Comparison of ENCODE assay signal across 7 cellular contexts in the genomic region with DNA sequence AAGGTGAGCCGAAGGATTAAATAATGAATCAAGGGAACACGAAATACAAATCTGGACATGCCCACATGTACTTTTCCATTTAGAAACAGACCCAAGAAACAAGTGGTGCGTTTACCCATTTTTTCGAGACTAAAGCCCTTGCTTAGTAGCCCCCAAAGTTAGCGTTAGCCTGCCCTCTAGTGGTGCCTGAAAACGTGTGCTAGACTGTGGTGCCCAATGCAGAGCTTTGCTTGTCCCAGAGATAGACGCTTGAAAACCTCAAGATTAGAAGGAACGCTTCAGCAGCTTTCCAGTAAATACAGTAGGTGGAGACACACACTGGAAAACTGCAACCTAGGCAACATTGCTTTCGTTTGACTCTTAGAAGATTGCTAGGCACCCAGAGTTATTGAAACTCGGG.
DNase-seq lines count a peak whose midpoint lies in the region; ATAC-seq and TF ChIP-seq lines count a peak whose summit lies in the region.
"Not testable (repeated sequence)": the region's sequence is repeated elsewhere in the genome, so short reads cannot be mapped to it uniquely, and the experiment has no call there.

No MANE protein-coding gene starts in this region.

- not testable (repeated sequence) for H3K9ac ChIP-seq in PC-3 (ENCODE audit: low read length)

- H2AFZ ChIP-seq in PC-3 (ENCODE audit: low read length) = not testable (repeated sequence)

- H3K4me3 ChIP-seq in PC-3 (ENCODE audit: low read length); body of pancreas; lower lobe of right lung: not testable (repeated sequence)

- CTCF ChIA-PET in PC-3 (lab: Charles Lee) = not testable (repeated sequence)

- H3F3A ChIP-seq in PC-3 (ENCODE audit: low read length, unreplicated experiment) = not testable (repeated sequence)

- not testable (repeated sequence) for H3K36me3 ChIP-seq in PC-3 (ENCODE audit: low read depth, low read length); body of pancreas (replicated peaks in 1 of 2; ENCODE audit: insufficient read depth in 1 of 2, low read depth in 2 of 2); lower lobe of right lung

- TF ChIP-seq CTCF in PC-3 (conservative IDR thresholded peaks at IDR 0.05; ENCODE audit: low read depth, low read length); body of pancreas (IDR thresholded peaks at IDR 0.05); lower lobe of right lung (IDR thresholded peaks at IDR 0.05): not testable (repeated sequence)

- H3K79me2 ChIP-seq in PC-3 (ENCODE audit: low read length) = not testable (repeated sequence)

- POLR2A ChIA-PET in PC-3 (lab: Charles Lee; ENCODE audit: unreplicated experiment) = not testable (repeated sequence)

- H3K9me3 ChIP-seq in PC-3 (ENCODE audit: low read length); body of pancreas; lower lobe of right lung: not testable (repeated sequence)

- WGBS in body of pancreas, 2 donors = no CpG with 5 or more reads among the region's 10 CpGs

- ATAC-seq in GM18873 (IDR thresholded peaks at IDR 0.05; ENCODE audit: low FRiP score, unreplicated experiment) (peak; percentile 55), GM21423 (IDR thresholded peaks at IDR 0.05; ENCODE audit: unreplicated experiment) (peak; percentile 74), HG02759 (IDR thresholded peaks at IDR 0.05; ENCODE audit: unreplicated experiment) (peak; percentile 68), HG03139 (IDR thresholded peaks at IDR 0.05; ENCODE audit: unreplicated experiment) (peak; percentile 57), PC-3 (peak; percentile 84), body of pancreas (peak; percentile 74), lower lobe of right lung (peak; percentile 77 to 79)

- not testable (repeated sequence) for H3K4me1 ChIP-seq in PC-3 (ENCODE audit: insufficient read depth, low read length); body of pancreas; lower lobe of right lung

- not testable (repeated sequence) for TF ChIP-seq POLR2A in body of pancreas (IDR thresholded peaks at IDR 0.05)

- H3K27ac ChIP-seq in PC-3 (ENCODE audit: low read length); body of pancreas; lower lobe of right lung: not testable (repeated sequence)

- not testable (repeated sequence) for H3K27me3 ChIP-seq in PC-3 (ENCODE audit: low read length); body of pancreas; lower lobe of right lung (ENCODE audit: low read depth)

- intact Hi-C loops in PC-3 (cut with micrococcal nuclease); body of pancreas (cut with DNase I); lower lobe of right lung (cut with DNase I): not testable (repeated sequence)

- H3K4me2 ChIP-seq in PC-3 (ENCODE audit: low read length) = not testable (repeated sequence)

- H3K9me2 ChIP-seq in PC-3 (replicated peaks; ENCODE audit: low read length) = not testable (repeated sequence)

- not testable (repeated sequence) for BruUV-seq in PC-3 (replicated peaks; lab: Mats Ljungman, UMichigan)

- not testable (repeated sequence) for DNase-seq in PC-3, body of pancreas, lower lobe of right lung

- not testable (repeated sequence) for H4K20me1 ChIP-seq in PC-3 (ENCODE audit: low read length)
